13 cellular contexts compared by ENCODE assay signal in genomic region chr22:41844513-41844912, GRCh38. TPM values are rescaled to one million over a fixed set of nuclear protein-coding genes. Genes with fewer than 3 reads are reported as not detected.
DNase-seq lines count a peak whose midpoint lies in the region; TF ChIP-seq lines count a peak whose summit lies in the region.
"Had no signal": no experiment of that assay in that cellular context is flagged by ENCODE, and none has a peak within 500 bp of the region (broad histone marks: within the 10 kb centered on the region; RNA-seq: fewer than 3 reads in every experiment).

No MANE protein-coding gene starts in this region.

- peaks cover 19% of the 10 kb centered on the region for H3K36me3 Mint-ChIP-seq in endodermal cell (ENCODE audit: low read depth)
- H3K36me3 Mint-ChIP-seq in osteocyte (ENCODE audit: unreplicated experiment): no peaks in the 10 kb centered on the region

- TF ChIP-seq EP300 in SK-N-SH (IDR thresholded peaks at IDR 0.05; ENCODE audit: borderline replicate concordance in 1 of 2, low read depth in 1 of 2, low read length in 1 of 2): no peak

- no peaks in the 10 kb centered on the region for H3K9me2 ChIP-seq in DOHH2 (replicated peaks; ENCODE audit: control insufficient read depth, low read length)
- no peaks in the 10 kb centered on the region for H3K9me2 ChIP-seq in SK-N-SH

- TF ChIP-seq CTCF in DOHH2 (IDR thresholded peaks at IDR 0.05; ENCODE audit: low read depth, low read length, poor library complexity, severe bottlenecking): no peak
- no peak for TF ChIP-seq CTCF in LNCaP clone FGC (IDR thresholded peaks at IDR 0.05; ENCODE audit: control insufficient read depth, extremely low read depth, insufficient read depth)
- no peak for TF ChIP-seq CTCF in endodermal cell (conservative IDR thresholded peaks at IDR 0.05)
- TF ChIP-seq CTCF in osteocyte (IDR thresholded peaks at IDR 0.05): no peak
- no peak for TF ChIP-seq CTCF in SK-N-SH (IDR thresholded peaks at IDR 0.05)

- peaks cover 18% of the 10 kb centered on the region for H3F3A ChIP-seq in DOHH2 (ENCODE audit: control insufficient read depth, insufficient read depth)
- no peaks in the 10 kb centered on the region for H3F3A ChIP-seq in SK-N-SH (replicated peaks; ENCODE audit: insufficient read depth)

- H3K9me3 Mint-ChIP-seq in endodermal cell (no peaks in the 10 kb centered on the region), osteocyte (ENCODE audit: unreplicated experiment) (no peaks in the 10 kb centered on the region)
- H3K9me3 Mint-ChIP-seq: activated naive CD8-positive, alpha-beta T cell treated with anti-CD3 and anti-CD28 coated beads, Interleukin-2, amount 50 U/mL, for 24 hours had no signal

- H3K4me1 Mint-ChIP-seq in endodermal cell (peaks cover 53% of the 10 kb centered on the region), osteocyte (ENCODE audit: unreplicated experiment) (peaks cover 78% of the 10 kb centered on the region)

- H3K4me2 ChIP-seq in DOHH2 (ENCODE audit: low read length) (peak overlapping the region; percentile 58), SK-N-SH (no peak overlapping the region)

- H3K4me3 ChIP-seq in DOHH2 (ENCODE audit: low read length) (peak overlapping the region; percentile 37), LNCaP clone FGC (ENCODE audit: low read depth, low read length) (peak overlapping the region; percentile 9; the same call in 1 of the 2 replicates), endodermal cell (ENCODE audit: low read length) (peak overlapping the region; percentile 20), SK-N-SH (ENCODE audit: low read depth in 2 of 2, low read length in 1 of 2) (no peak overlapping the region)

- H4K20me1 ChIP-seq in DOHH2 (ENCODE audit: control insufficient read depth, insufficient read depth, low read depth, low read length) (peaks cover 56% of the 10 kb centered on the region), SK-N-SH (ENCODE audit: insufficient read depth) (no peaks in the 10 kb centered on the region)

- H3K27me3 ChIP-seq in DOHH2 (ENCODE audit: control insufficient read depth, low read length): no peaks in the 10 kb centered on the region
- no peaks in the 10 kb centered on the region for H3K27me3 ChIP-seq in endodermal cell (ENCODE audit: control insufficient read depth, insufficient read depth, low read length, poor library complexity, severe bottlenecking)
- H3K27me3 ChIP-seq in SK-N-SH (ENCODE audit: insufficient read depth): no peaks in the 10 kb centered on the region

- no peaks in the 10 kb centered on the region for H3K9me3 ChIP-seq in DOHH2 (ENCODE audit: control insufficient read depth, insufficient read depth, low read length)
- no peaks in the 10 kb centered on the region for H3K9me3 ChIP-seq in endodermal cell (ENCODE audit: control insufficient read depth, low read length)
- H3K9me3 ChIP-seq in SK-N-SH: no peaks in the 10 kb centered on the region

- no peak overlapping the region for H2AFZ ChIP-seq in SK-N-SH (ENCODE audit: low read depth)

- H3K79me2 ChIP-seq in DOHH2 (ENCODE audit: control insufficient read depth, low read length) (peaks cover 99% of the 10 kb centered on the region), SK-N-SH (ENCODE audit: insufficient read depth) (no peaks in the 10 kb centered on the region)

- TF ChIP-seq RAD21 in SK-N-SH (IDR thresholded peaks at IDR 0.05; ENCODE audit: low read length): no peak

- CTCF ChIA-PET in SK-N-SH (lab: Yijun Ruan, JAX): no interaction called here

- H3K27ac ChIP-seq in DOHH2 (ENCODE audit: low read depth, low read length) (peak overlapping the region; percentile 56), endodermal cell (ENCODE audit: low read depth, low read length) (no peak overlapping the region), SK-N-SH (ENCODE audit: low read depth in 2 of 2, low read length in 1 of 2) (no peak overlapping the region)

- H3K27ac Mint-ChIP-seq in endodermal cell (no peak overlapping the region), osteocyte (ENCODE audit: unreplicated experiment) (peak overlapping the region; percentile 73)

- H3K4me1 ChIP-seq in DOHH2 (ENCODE audit: control insufficient read depth, low read length) (peaks cover 93% of the 10 kb centered on the region), endodermal cell (ENCODE audit: control insufficient read depth, insufficient read depth, low read length) (peaks cover 28% of the 10 kb centered on the region), SK-N-SH (ENCODE audit: control insufficient read depth in 1 of 2, insufficient read depth in 2 of 2, low read depth in 1 of 2, low read length in 1 of 2) (peaks cover 0 to 3% of the 10 kb centered on the region in 2 experiments; a peak in 1 of 4 replicates)

- H3K4me3 Mint-ChIP-seq in endodermal cell (no peak overlapping the region), osteocyte (ENCODE audit: unreplicated experiment) (no peak overlapping the region)
- H3K4me3 Mint-ChIP-seq: activated naive CD8-positive, alpha-beta T cell treated with anti-CD3 and anti-CD28 coated beads, Interleukin-2, amount 50 U/mL, for 24 hours had no signal

- H3K9ac ChIP-seq in endodermal cell (ENCODE audit: extremely low read depth, low read length, poor library complexity, severe bottlenecking) (no peak overlapping the region), SK-N-SH (no peak overlapping the region)

- H3K27me3 Mint-ChIP-seq in endodermal cell (ENCODE audit: insufficient read depth): no peaks in the 10 kb centered on the region
- H3K27me3 Mint-ChIP-seq in osteocyte (ENCODE audit: unreplicated experiment): no peaks in the 10 kb centered on the region
- H3K27me3 Mint-ChIP-seq: activated naive CD8-positive, alpha-beta T cell treated with anti-CD3 and anti-CD28 coated beads, Interleukin-2, amount 50 U/mL, for 24 hours had no signal

- peaks cover 91% of the 10 kb centered on the region for H3K36me3 ChIP-seq in DOHH2 (ENCODE audit: control insufficient read depth, low read length)
- H3K36me3 ChIP-seq in endodermal cell (ENCODE audit: control insufficient read depth, insufficient read depth, low read length): peaks cover 34% of the 10 kb centered on the region
- H3K36me3 ChIP-seq in SK-N-SH (replicated peaks in 1 of 2; ENCODE audit: control insufficient read depth in 1 of 2, insufficient read depth in 2 of 2, low read length in 1 of 2): no peaks in the 10 kb centered on the region

- WGBS in endodermal cell (ENCODE audit: insufficient coverage in 1 of 2, insufficient read length in 1 of 2), 2 experiments: 68 to 77% methylated on average over 3 of the region's 3 CpGs
- WGBS in SK-N-SH (ENCODE audit: low lambda C conversion rate): 83% methylated on average over 1 of the region's 3 CpGs

- DNase-seq in LNCaP clone FGC (ENCODE audit: low read depth): peak; percentile 94
- DNase-seq in endodermal cell: no peak
- DNase-seq in osteocyte (ENCODE audit: extremely low spot score, unreplicated experiment): no peak
- DNase-seq in midbrain (lab: John Stamatoyannopoulos, UW): no peak
- no peak for DNase-seq in SK-N-SH
- DNase-seq in DMS 273 (lab: John Stamatoyannopoulos, UW; ENCODE audit: unreplicated experiment): no peak
- no peak for DNase-seq in H4 (ENCODE audit: low spot score)
- DNase-seq: activated naive CD8-positive, alpha-beta T cell treated with anti-CD3 and anti-CD28 coated beads, Interleukin-2, amount 50 U/mL, for 24 hours; dermis blood vessel endothelial cell; GOT3; NCI-H1436 treated with DMSO at 0.1 percent for 48 hours; stimulated activated CD4-positive, alpha-beta T cell treated with anti-CD3 and anti-CD28 coated beads, Interleukin-4, amount 100 ng/mL, for 24 hours had no signal

- POLR2A ChIA-PET in SK-N-SH (lab: Yijun Ruan, JAX): no interaction called here

TF ChIP-seq in SK-N-SH, 30 proteins besides CTCF, POLR2A, EP300 and RAD21 (continues in another document):
- TF ChIP-seq YY1 (IDR thresholded peaks at IDR 0.05; ENCODE audit: low read depth) (no peak), RCOR1 (IDR thresholded peaks at IDR 0.05; ENCODE audit: low read length) (no peak), EZH2phosphoT487 (IDR thresholded peaks at IDR 0.05; ENCODE audit: borderline replicate concordance, low read depth) (no peak), GATA2 (CRISPR knock-in tag; IDR thresholded peaks at IDR 0.05) (no peak), TAF1 (IDR thresholded peaks at IDR 0.05; ENCODE audit: borderline replicate concordance, low read depth, low read length) (no peak), IRF3 (IDR thresholded peaks at IDR 0.05; ENCODE audit: low read depth, low read length) (no peak), USF1 (IDR thresholded peaks at IDR 0.05; ENCODE audit: borderline replicate concordance, low read depth) (no peak), NFIC (IDR thresholded peaks at IDR 0.05; ENCODE audit: borderline replicate concordance) (no peak), MXI1 (IDR thresholded peaks at IDR 0.05; ENCODE audit: low read depth, low read length) (no peak)

RNA-seq across cellular contexts. Expression of gene SREBF2, which starts 11.6 kb away (rescaled TPM):
- 100 to 1,000 TPM; 125 to 135 TPM for total RNA-seq in endodermal cell
- 220 TPM for polyA plus RNA-seq in endodermal cell (2013, experiment 1 of 2)
- polyA plus RNA-seq in endodermal cell (2013, experiment 2 of 2): 204 TPM
- 114 and 119 TPM in 2 replicates for total RNA-seq in osteocyte
- polyA plus RNA-seq in SK-N-SH (2012; rRNA removed): 7.4 and 7.5 TPM in 2 replicates
- 4.0 and 6.2 TPM in 2 replicates for polyA plus RNA-seq in SK-N-SH (2012; cell fraction: cytosol; rRNA removed)
- polyA plus RNA-seq in SK-N-SH (2012; cell fraction: nucleus; rRNA removed): 15.2 and 16.5 TPM in 2 replicates
- 25.1 and 30.2 TPM in 2 replicates for total RNA-seq in H4 (2014; rRNA removed; shearing (Covaris generic))

RNA-seq across cellular contexts. Expression of gene CCDC134, which starts 44.0 kb away (rescaled TPM):
- total RNA-seq in endodermal cell: 10 to 100 TPM; 15.0 to 21.0 TPM
- 7.2 TPM for polyA plus RNA-seq in endodermal cell (2013, experiment 1 of 2)
- 8.8 TPM for polyA plus RNA-seq in endodermal cell (2013, experiment 2 of 2)
- 7.8 and 10.0 TPM in 2 replicates for total RNA-seq in osteocyte
- polyA plus RNA-seq in SK-N-SH (2012; rRNA removed): 1.8 and 2.0 TPM in 2 replicates
- polyA plus RNA-seq in SK-N-SH (2012; cell fraction: cytosol; rRNA removed): 1.3 and 1.4 TPM in 2 replicates
- 1.6 and 2.2 TPM in 2 replicates for polyA plus RNA-seq in SK-N-SH (2012; cell fraction: nucleus; rRNA removed)
- 8.1 and 10.6 TPM in 2 replicates for total RNA-seq in H4 (2014; rRNA removed; shearing (Covaris generic))

Comparison
In these comparisons a context has a peak if more than half of its experiments do, and no peak if none do; other contexts are left out.
1. H3K4me3 ChIP-seq: peak in DOHH2 (single experiment), LNCaP clone FGC (single experiment) and endodermal cell (single experiment); none in SK-N-SH (0 of 2).